ENCODE assay signal across 8 cellular contexts in genomic region chr1:226827968-226828513, GRCh38. TPM values are rescaled to one million over a fixed set of nuclear protein-coding genes. Genes with fewer than 3 reads are reported as not detected.
DNase-seq lines count a peak whose midpoint lies in the region; ATAC-seq and TF ChIP-seq lines count a peak whose summit lies in the region.

No MANE protein-coding gene starts in this region.

- H3K4me1 Mint-ChIP-seq in osteocyte (ENCODE audit: unreplicated experiment): peaks cover 14% of the 10 kb centered on the region

- TF ChIP-seq POLR2A in NB4 (IDR thresholded peaks at IDR 0.05; ENCODE audit: extremely low read depth, insufficient read length): no peak
- TF ChIP-seq POLR2A in testis (IDR thresholded peaks at IDR 0.05): no peak

- H3K4me1 ChIP-seq in SJSA1 (replicated peaks) (peaks cover 7% of the 10 kb centered on the region), testis (peaks cover 12% of the 10 kb centered on the region)

- H3K27me3 ChIP-seq in SJSA1 (replicated peaks) (no peaks in the 10 kb centered on the region), testis (no peaks in the 10 kb centered on the region)

- peaks cover 3% of the 10 kb centered on the region; the same call in 1 of the 2 replicates for H3K9me3 ChIP-seq in SJSA1 (replicated peaks)
- no peaks in the 10 kb centered on the region for H3K9me3 ChIP-seq in testis

- 3% methylated on average over 7 to 19 of the region's 19 CpGs for WGBS in testis, 2 donors

- H3K27me3 Mint-ChIP-seq in osteocyte (ENCODE audit: unreplicated experiment): no peaks in the 10 kb centered on the region

- no peak overlapping the region for H3K4me3 Mint-ChIP-seq in osteocyte (ENCODE audit: unreplicated experiment)

- intact Hi-C loops in testis (cut with DNase I; ENCODE audit: low total_unique reads): loop anchor here (5.0 kb wide), 1 partner anchor 191 kb away; no protein-coding TSS in a partner anchor

- no peaks in the 10 kb centered on the region for H3K9me3 Mint-ChIP-seq in osteocyte (ENCODE audit: unreplicated experiment)

- TF ChIP-seq CTCF in GM10266 (IDR thresholded peaks at IDR 0.05; ENCODE audit: control insufficient read depth, insufficient read depth, low read depth, missing control alignments) (peak; percentile 95), NB4 (IDR thresholded peaks at IDR 0.05; ENCODE audit: low read depth, low read length) (peak; percentile 73), osteocyte (IDR thresholded peaks at IDR 0.05) (peak; percentile 98), testis (IDR thresholded peaks at IDR 0.05) (peak; percentile 86 to 95 (median 88))

- H3K27ac ChIP-seq in SJSA1: peak overlapping the region; percentile 64
- H3K27ac ChIP-seq in testis: peak overlapping the region; percentile 73 to 92

- H3K36me3 Mint-ChIP-seq in osteocyte (ENCODE audit: unreplicated experiment): no peaks in the 10 kb centered on the region

- peak overlapping the region; percentile 94 for H3K27ac Mint-ChIP-seq in osteocyte (ENCODE audit: unreplicated experiment)

- DNase-seq in GM10266 (ENCODE audit: extremely low spot score) (peak; percentile 88), NB4 (ENCODE audit: low read depth) (peak; percentile 94), SJSA1 (ENCODE audit: low read depth in 1 of 2, low spot score in 2 of 2) (peak; percentile 82 to 95), glomerular endothelial cell (ENCODE audit: extremely low read depth, low read depth, low spot score) (peak; percentile 72), osteocyte (ENCODE audit: extremely low spot score, unreplicated experiment) (peak; percentile 97), testis (peak; percentile 97)
- DNase-seq in activated naive CD4-positive, alpha-beta T cell (lab: John Stamatoyannopoulos, UW): peak; percentile 87 to 94 (median 90)

- ATAC-seq in HG02623 (IDR thresholded peaks at IDR 0.05; ENCODE audit: unreplicated experiment): peak; percentile 96

- no peak overlapping the region for H3K4me3 ChIP-seq in NB4 (ENCODE audit: low read depth, low read length)
- H3K4me3 ChIP-seq in SJSA1: no peak overlapping the region
- H3K4me3 ChIP-seq in testis: peak overlapping the region; percentile 24 to 31

- H3K36me3 ChIP-seq in SJSA1: no peaks in the 10 kb centered on the region
- no peaks in the 10 kb centered on the region for H3K36me3 ChIP-seq in testis (ENCODE audit: low read depth, missing control alignments)

RNA-seq across cellular contexts. Expression of gene PSEN2, which starts 42.4 kb away (rescaled TPM):
- 13.2 and 38.2 TPM in 2 replicates for total RNA-seq in SJSA1 (2014; rRNA removed; shearing (Covaris generic))
- total RNA-seq in glomerular endothelial cell (16.7 and 25.2 TPM in 2 replicates), osteocyte (18.8 and 22.8 TPM in 2 replicates), testis (100 to 1,000 TPM in 1 of 2 donors, 10 to 100 TPM in 1; 87.8 to 107 TPM)
- polyA plus RNA-seq in testis (ENCODE audit: insufficient read depth, low read depth, low replicate concordance): 40.7 TPM

Comparison
In these comparisons a context has a peak if more than half of its experiments do, and no peak if none do; other contexts are left out.
1. H3K4me3 ChIP-seq: peak in testis (2 of 2); none in NB4 (single experiment) and SJSA1 (single experiment).
2. Peak in every context shown above with its lines, with median percentiles within 50 percentile points of each other: DNase-seq and CTCF ChIP-seq.